In genomic region chr6:17986656-17987575, GRCh38 we compare ENCODE assay signal across 1 cellular context.
TF ChIP-seq lines count a peak whose summit lies in the region.

No MANE protein-coding gene starts in this region.

TF ChIP-seq in K562, 482 proteins besides CTCF, POLR2A, EP300 and RAD21 (continued from another document):
- TF ChIP-seq HOMEZ (CRISPR knock-in tag; IDR thresholded peaks at IDR 0.05) (no peak), CCNT2 (IDR thresholded peaks at IDR 0.05; ENCODE audit: borderline replicate concordance, extremely low read depth, insufficient read length, low read depth, low read length) (peak; percentile 37)
